ENCODE assay signal across 9 cellular contexts in the genomic region with DNA sequence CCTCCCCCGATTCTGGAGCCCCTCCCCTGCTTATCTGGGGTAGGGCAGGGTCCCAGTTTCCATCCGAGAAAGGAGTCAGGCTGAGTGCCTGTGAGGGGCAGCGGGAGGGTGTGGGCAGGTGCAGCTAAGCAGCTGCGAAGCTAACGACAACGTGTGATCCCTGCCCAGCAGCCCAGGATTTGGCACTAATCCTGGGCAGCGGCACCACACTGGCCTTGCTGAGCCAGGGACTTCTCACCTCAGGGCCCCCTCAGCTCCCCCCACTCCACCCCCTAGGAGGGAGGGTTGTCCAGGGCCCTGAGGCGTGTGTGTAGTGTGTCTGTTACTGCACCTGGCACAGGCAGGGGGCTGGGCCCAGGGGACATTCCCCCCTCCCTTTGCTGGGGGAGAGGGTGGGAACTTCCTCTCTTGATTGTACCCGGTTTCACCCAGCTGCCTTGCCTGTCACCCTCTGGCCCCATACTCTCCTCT. TPM values are rescaled to one million over a fixed set of nuclear protein-coding genes. Genes with fewer than 3 reads are reported as not detected.
A peak's percentile ranks its signal among the peaks of the same experiment; 100 is the strongest.
DNase-seq lines count a peak whose midpoint lies in the region; ATAC-seq, FAIRE-seq and TF ChIP-seq lines count a peak whose summit lies in the region.
"Had no signal": no experiment of that assay in that cellular context is flagged by ENCODE, and none has a peak within 500 bp of the region (broad histone marks: within the 10 kb centered on the region; RNA-seq: fewer than 3 reads in every experiment).

No MANE protein-coding gene starts in this region.

- ATAC-seq in GM19468 (IDR thresholded peaks at IDR 0.05; ENCODE audit: extremely low read depth, unreplicated experiment) (peak; percentile 86), WTC11 (no peak)
- no peak for ATAC-seq in natural killer cell treated with Interleukin-12 subunit alpha and Interleukin-12 subunit beta and Interleukin-15 and Interleukin-18, amount 100 ng/mL, for 72 hours

- H3K27ac ChIP-seq in HL-60 (replicated peaks) = peak overlapping the region; percentile 30

- H3K4me3 Mint-ChIP-seq in WTC11 = no peak overlapping the region
- H3K4me3 Mint-ChIP-seq in natural killer cell treated with Interleukin-12 subunit alpha and Interleukin-12 subunit beta and Interleukin-15 and Interleukin-18, amount 100 ng/mL, for 72 hours = no peak overlapping the region

- no peak overlapping the region for H3K4me3 ChIP-seq in HL-60 (replicated peaks; ENCODE audit: insufficient read depth, low read length)

- TF ChIP-seq CTCF in HL-60 (IDR thresholded peaks at IDR 0.05; ENCODE audit: insufficient read depth, low read length) (no peak), WTC11 (IDR thresholded peaks at IDR 0.05) (no peak)

- POLR2A ChIA-PET in WTC11 (lab: Charles Lee) = interaction anchor here (0.6 to 3.0 kb wide), 5 partner anchors 12 to 55 kb away, joined by 3 to 11 read pairs (median 4); a partner anchor contains a TSS

- H3K27me3 Mint-ChIP-seq in WTC11 (ENCODE audit: low read depth) = no peaks in the 10 kb centered on the region
- no peaks in the 10 kb centered on the region for H3K27me3 Mint-ChIP-seq in natural killer cell treated with Interleukin-12 subunit alpha and Interleukin-12 subunit beta and Interleukin-15 and Interleukin-18, amount 100 ng/mL, for 72 hours

- no peaks in the 10 kb centered on the region for H3K9me3 Mint-ChIP-seq in WTC11
- no peaks in the 10 kb centered on the region for H3K9me3 Mint-ChIP-seq in natural killer cell treated with Interleukin-12 subunit alpha and Interleukin-12 subunit beta and Interleukin-15 and Interleukin-18, amount 100 ng/mL, for 72 hours

- H3K4me1 Mint-ChIP-seq in WTC11 = peaks cover 19% of the 10 kb centered on the region
- H3K4me1 Mint-ChIP-seq in natural killer cell treated with Interleukin-12 subunit alpha and Interleukin-12 subunit beta and Interleukin-15 and Interleukin-18, amount 100 ng/mL, for 72 hours (ENCODE audit: low read depth in 2 of 2) = peaks cover 5 to 7% of the 10 kb centered on the region in 2 donors

- no peaks in the 10 kb centered on the region for H3K27me3 ChIP-seq in HL-60 (ENCODE audit: insufficient read depth, poor library complexity, severe bottlenecking)

- peak overlapping the region; percentile 48; the same call in 1 of the 2 replicates for H3K27ac Mint-ChIP-seq in WTC11
- no peak overlapping the region for H3K27ac Mint-ChIP-seq in natural killer cell treated with Interleukin-12 subunit alpha and Interleukin-12 subunit beta and Interleukin-15 and Interleukin-18, amount 100 ng/mL, for 72 hours

- CTCF ChIA-PET in WTC11 (lab: Charles Lee) = interaction anchor here (1.0 to 11.4 kb wide), 15 partner anchors 10 to 789 kb away, joined by 3 to 388 read pairs (median 10); a partner anchor contains a TSS

- H3K36me3 Mint-ChIP-seq in WTC11 = peaks cover 18% of the 10 kb centered on the region
- H3K36me3 Mint-ChIP-seq in natural killer cell treated with Interleukin-12 subunit alpha and Interleukin-12 subunit beta and Interleukin-15 and Interleukin-18, amount 100 ng/mL, for 72 hours = peaks cover 7% of the 10 kb centered on the region

- DNase-seq in HL-60 (ENCODE audit: low read depth in 1 of 2, low spot score in 1 of 2) = peak in 1 of 2 experiments; percentile 71
- DNase-seq in WTC11 (ENCODE audit: low spot score) = no peak
- peak; percentile 23 for DNase-seq in natural killer cell treated with Interleukin-12 subunit alpha and Interleukin-12 subunit beta and Interleukin-15 and Interleukin-18, amount 100 ng/mL, for 72 hours (ENCODE audit: low spot score)
- no peak for DNase-seq in retina
- DNase-seq in H54 (ENCODE audit: insufficient read length, low spot score) = no peak
- DNase-seq in NK-92 (lab: John Stamatoyannopoulos, UW; ENCODE audit: unreplicated experiment) = no peak
- DNase-seq in stimulated activated CD4-positive, alpha-beta T cell treated with anti-CD3 and anti-CD28 coated beads, Interleukin-4, amount 100 ng/mL, for 4 hours = no peak

- no peak for FAIRE-seq in H54 (lab: Jason Lieb, UNC)

- TF ChIP-seq POLR2A in H54 (IDR thresholded peaks at IDR 0.05; ENCODE audit: low read depth, low read length) = no peak

TF ChIP-seq in WTC11, 78 proteins besides CTCF, POLR2A, EP300 and RAD21:
- TF ChIP-seq ELF4 (CRISPR knock-in tag; IDR thresholded peaks at IDR 0.05; ENCODE audit: low read depth) (no peak), ESRRA (CRISPR knock-in tag; IDR thresholded peaks at IDR 0.05; ENCODE audit: borderline replicate concordance) (no peak), CBFB (CRISPR knock-in tag; IDR thresholded peaks at IDR 0.05; ENCODE audit: low read depth) (no peak), KAT7 (CRISPR knock-in tag; IDR thresholded peaks at IDR 0.05; ENCODE audit: borderline replicate concordance) (no peak), FOXK1 (CRISPR knock-in tag; IDR thresholded peaks at IDR 0.05) (no peak), ZNF396 (CRISPR knock-in tag; IDR thresholded peaks at IDR 0.05; ENCODE audit: borderline replicate concordance) (no peak)
- TF ChIP-seq, protein P1, sequence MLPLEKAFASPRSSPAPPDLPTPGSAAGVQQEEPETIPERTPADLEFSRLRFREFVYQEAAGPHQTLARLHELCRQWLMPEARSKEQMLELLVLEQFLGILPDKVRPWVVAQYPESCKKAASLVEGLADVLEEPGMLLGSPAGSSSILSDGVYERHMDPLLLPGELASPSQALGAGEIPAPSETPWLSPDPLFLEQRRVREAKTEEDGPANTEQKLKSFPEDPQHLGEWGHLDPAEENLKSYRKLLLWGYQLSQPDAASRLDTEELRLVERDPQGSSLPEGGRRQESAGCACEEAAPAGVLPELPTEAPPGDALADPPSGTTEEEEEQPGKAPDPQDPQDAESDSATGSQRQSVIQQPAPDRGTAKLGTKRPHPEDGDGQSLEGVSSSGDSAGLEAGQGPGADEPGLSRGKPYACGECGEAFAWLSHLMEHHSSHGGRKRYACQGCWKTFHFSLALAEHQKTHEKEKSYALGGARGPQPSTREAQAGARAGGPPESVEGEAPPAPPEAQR (CRISPR knock-in tag; IDR thresholded peaks at IDR 0.05) = no peak
TF ChIP-seq in WTC11: peak in this region for 0.

RNA-seq across cellular contexts. Expression of a gene that starts 1.8 kb away (rescaled TPM):
- 0.14 to 0.21 TPM in 2 of 3 replicates, not detected in the other for total RNA-seq in WTC11 (2021)
- total RNA-seq in natural killer cell treated with Interleukin-12 subunit alpha and Interleukin-12 subunit beta and Interleukin-15 and Interleukin-18, amount 100 ng/mL, for 72 hours = not detected
- total RNA-seq: M059J had no signal

RNA-seq across cellular contexts. Expression of a gene that starts 11.5 kb away (rescaled TPM):
- 43.3 to 52.1 TPM (median 45.0 TPM) in 3 replicates for total RNA-seq in WTC11 (2021)
- total RNA-seq in natural killer cell treated with Interleukin-12 subunit alpha and Interleukin-12 subunit beta and Interleukin-15 and Interleukin-18, amount 100 ng/mL, for 72 hours = 10 to 100 TPM; 43.1 to 55.1 TPM

RNA-seq across cellular contexts. Expression of a gene that starts 30.1 kb away (rescaled TPM):
- total RNA-seq in WTC11 (2021) = 19.2 to 26.9 TPM (median 22.0 TPM) in 3 replicates
- 1 to 10 TPM; 3.0 to 4.0 TPM for total RNA-seq in natural killer cell treated with Interleukin-12 subunit alpha and Interleukin-12 subunit beta and Interleukin-15 and Interleukin-18, amount 100 ng/mL, for 72 hours
